In genomic region chr2:230266654-230267053, GRCh38 we compare ENCODE assay signal across 1 cellular context.
TF ChIP-seq lines count a peak whose summit lies in the region.

No MANE protein-coding gene starts in this region.

TF ChIP-seq in GM12878, 131 proteins besides CTCF, POLR2A, EP300 and RAD21:
- TF ChIP-seq IKZF2 (IDR thresholded peaks at IDR 0.05) (peak; percentile 13 to 39; a peak in 1 of 4 replicates), HDGF (IDR thresholded peaks at IDR 0.05) (peak; percentile 32; the same call in 1 of the 2 replicates), SPI1 (IDR thresholded peaks at IDR 0.05; ENCODE audit: borderline replicate concordance, insufficient read depth, low read depth, low read length) (peak; percentile 83), RUNX3 (IDR thresholded peaks at IDR 0.05; ENCODE audit: low read length) (0 out of 2 replicates have a peak, but pooled peaks have one; percentile 11), YY1 (IDR thresholded peaks at IDR 0.05; ENCODE audit: low read depth, low read length) (peak; percentile 34; the same call in 1 of the 2 replicates), MTA2 (IDR thresholded peaks at IDR 0.05; ENCODE audit: low read depth) (no peak), SREBF2 (IDR thresholded peaks at IDR 0.05; ENCODE audit: low read length) (no peak), SREBF1 (IDR thresholded peaks at IDR 0.05; ENCODE audit: low read length) (no peak)
